ENCODE assay signal across 16 cellular contexts in genomic region chr7:140078392-140078791, GRCh38.
"Had no signal": no experiment of that assay in that cellular context is flagged by ENCODE, and none has a peak within 500 bp of the region (broad histone marks: within the 10 kb centered on the region; RNA-seq: fewer than 3 reads in every experiment).

No MANE protein-coding gene starts in this region.

- H3K9me3 Mint-ChIP-seq: activated naive CD8-positive, alpha-beta T cell treated with anti-CD3 and anti-CD28 coated beads for 36 hours; activated T-cell treated with anti-CD3 and anti-CD28 coated beads, Interleukin-2, amount 50 U/mL, for 4 hours; immature natural killer cell; stimulated activated naive CD8-positive, alpha-beta T cell treated with anti-CD3 and anti-CD28 coated beads, Interleukin-15, Interleukin-2, amounts not matched to agents 100 ng/mL and 50 ng/mL, for 24 hours; T-helper 1 cell treated with Interleukin-12 subunit alpha and Interleukin-12 subunit beta and Interleukin-4 antibody, amounts not matched to agents 30 μg/mL and 1 μg/mL, for 36 hours had no signal

- H3K9me3 ChIP-seq: esophagus squamous epithelium, lower lobe of right lung, testis, upper lobe of right lung had no signal

- H3K36me3 ChIP-seq: esophagus squamous epithelium, lower lobe of right lung, upper lobe of right lung had no signal

- H3K4me3 ChIP-seq: dorsolateral prefrontal cortex, esophagus squamous epithelium, lower lobe of right lung, testis, upper lobe of right lung had no signal

- H3K4me1 Mint-ChIP-seq: nephron had no signal

- H3K27me3 Mint-ChIP-seq: activated naive CD8-positive, alpha-beta T cell treated with anti-CD3 and anti-CD28 coated beads for 36 hours; stimulated activated naive CD8-positive, alpha-beta T cell treated with anti-CD3 and anti-CD28 coated beads, Interleukin-15, Interleukin-2, amounts not matched to agents 100 ng/mL and 50 ng/mL, for 24 hours had no signal

- DNase-seq: activated CD4-positive, alpha-beta T cell treated with anti-CD3 and anti-CD28 coated beads, Interleukin-2, amount 50 U/mL, for 1 hour; activated CD4-positive, CD25-positive, alpha-beta regulatory T cell; activated effector memory CD4-positive, alpha-beta T cell treated with anti-CD3 and anti-CD28 coated beads, Interleukin-2, amount 50 U/mL, for 16 hours; activated naive CD8-positive, alpha-beta T cell treated with anti-CD3 and anti-CD28 coated beads for 36 hours; activated T-cell treated with anti-CD3 and anti-CD28 coated beads, Interleukin-2, amount 50 U/mL, for 4 hours; dorsolateral prefrontal cortex; esophagus squamous epithelium; immature natural killer cell; left cardiac atrium; lower lobe of right lung; stimulated activated CD4-positive, alpha-beta T cell treated with anti-CD3 and anti-CD28 coated beads, Interleukin-2, amount 100 ng/mL, for 48 hours; testis; upper lobe of right lung had no signal

- H3K36me3 Mint-ChIP-seq: activated naive CD8-positive, alpha-beta T cell treated with anti-CD3 and anti-CD28 coated beads for 36 hours; immature natural killer cell had no signal

- H3K4me1 ChIP-seq: esophagus squamous epithelium, testis, upper lobe of right lung had no signal

- H3K27me3 ChIP-seq: esophagus squamous epithelium, testis, upper lobe of right lung had no signal

- ATAC-seq: lower lobe of right lung had no signal

- H3K4me3 Mint-ChIP-seq: activated naive CD8-positive, alpha-beta T cell treated with anti-CD3 and anti-CD28 coated beads for 36 hours; activated T-cell treated with anti-CD3 and anti-CD28 coated beads, Interleukin-2, amount 50 U/mL, for 4 hours; nephron; stimulated activated naive CD8-positive, alpha-beta T cell treated with anti-CD3 and anti-CD28 coated beads, Interleukin-15, Interleukin-2, amounts not matched to agents 100 ng/mL and 50 ng/mL, for 24 hours; T-helper 1 cell treated with Interleukin-12 subunit alpha and Interleukin-12 subunit beta and Interleukin-4 antibody, amounts not matched to agents 30 μg/mL and 1 μg/mL, for 36 hours had no signal

- H3K27ac Mint-ChIP-seq: activated naive CD8-positive, alpha-beta T cell treated with anti-CD3 and anti-CD28 coated beads for 36 hours; nephron; stimulated activated naive CD8-positive, alpha-beta T cell treated with anti-CD3 and anti-CD28 coated beads, Interleukin-15, Interleukin-2, amounts not matched to agents 100 ng/mL and 50 ng/mL, for 24 hours; T-helper 1 cell treated with Interleukin-12 subunit alpha and Interleukin-12 subunit beta and Interleukin-4 antibody, amounts not matched to agents 30 μg/mL and 1 μg/mL, for 36 hours had no signal

- H3K27ac ChIP-seq: dorsolateral prefrontal cortex, esophagus squamous epithelium, lower lobe of right lung, testis, upper lobe of right lung had no signal
